In genomic region chr19:29811125-29812079, GRCh38 we compare ENCODE assay signal across 8 cellular contexts. TPM values are rescaled to one million over a fixed set of nuclear protein-coding genes. Genes with fewer than 3 reads are reported as not detected.
DNase-seq lines count a peak whose midpoint lies in the region; ATAC-seq and TF ChIP-seq lines count a peak whose summit lies in the region.

Gene CCNE1 (plus strand): TSS chr19:29811991. CDS start chr19:29812556, 565 bp downstream.

- TF ChIP-seq POLR2A in uterus (IDR thresholded peaks at IDR 0.05), result no peak

- no peaks in the 10 kb centered on the region for H3K36me3 ChIP-seq in uterus

- H3K27me3 ChIP-seq in right cardiac atrium (ENCODE audit: control insufficient read depth, insufficient read depth) (no peaks in the 10 kb centered on the region), uterus (no peaks in the 10 kb centered on the region)

- TF ChIP-seq CTCF in GM13976 (IDR thresholded peaks at IDR 0.05; ENCODE audit: borderline replicate concordance, control extremely low read depth, extremely low read depth, insufficient read depth, missing control alignments) (no peak), uterus (IDR thresholded peaks at IDR 0.05) (no peak)

- intact Hi-C loops in right cardiac atrium (cut with DNase I) (no loop called here), uterus (cut with DNase I; ENCODE audit: low total_unique reads) (no loop called here)

- WGBS in right cardiac atrium, result 2% methylated on average over 125 of the region's 125 CpGs

- H3K4me1 ChIP-seq in right cardiac atrium (ENCODE audit: control insufficient read depth, insufficient read depth, low read length) (peaks cover under 1% of the 10 kb centered on the region), uterus (peaks cover 0 to 3% of the 10 kb centered on the region in 2 donors)

- H3K27ac ChIP-seq in right cardiac atrium (ENCODE audit: low read length), result no peak within 1 kb of the TSS
- peak within 1 kb of the TSS; percentile 10 to 22 for H3K27ac ChIP-seq in uterus

- DNase-seq in GM13976 (ENCODE audit: low spot score) (peak; percentile 98), NCI-H1417 treated with DMSO at 0.1 percent for 48 hours (lab: John Stamatoyannopoulos, UW) (peak; percentile 25), T-helper 2 cell (peak; percentile 89 to 98 (median 92)), amygdala (lab: John Stamatoyannopoulos, UW) (peak; percentile 16 to 93 (median 80)), right cardiac atrium (peak; percentile 97 to 98 (median 98)), putamen (ENCODE audit: low spot score) (peak; percentile 91), uterus (peak; percentile 91)

- peak; percentile 86 for ATAC-seq in HG02759 (IDR thresholded peaks at IDR 0.05; ENCODE audit: unreplicated experiment)
- peak; percentile 99 for ATAC-seq in right cardiac atrium

- H3K9me3 ChIP-seq in right cardiac atrium (ENCODE audit: control insufficient read depth, low read length) (no peaks in the 10 kb centered on the region), uterus (no peaks in the 10 kb centered on the region)

- H3K4me3 ChIP-seq in right cardiac atrium (ENCODE audit: low read length) (peak within 1 kb of the TSS; percentile 96), uterus (peak within 1 kb of the TSS; percentile 29 to 47)

- in situ Hi-C loops in GM13976 (cut with MboI; ENCODE audit: low sequenced_read_pairs, unreplicated experiment), result no loop called here

RNA-seq across cellular contexts. Expression of gene CCNE1, which starts in this region (rescaled TPM):
- 1 to 10 TPM; 2.1 to 5.1 (median 3.8) TPM for total RNA-seq in right cardiac atrium
- polyA plus RNA-seq in right cardiac atrium, result 3.0 TPM
- 1 to 10 TPM in 1 of 4 donors, under 1 TPM in 1, not detected in 2; 0.70 to 5.5 TPM for total RNA-seq in uterus

Comparison
In these comparisons a context has a peak if more than half of its experiments do, and no peak if none do; other contexts are left out.
1. DNase-seq: peak in every context shown above with its lines; median percentile 98 in GM13976; 98 in right cardiac atrium; 92 in T-helper 2 cell; 91 in putamen; 91 in uterus; 80 in amygdala; 25 in NCI-H1417 treated with DMSO at 0.1 percent for 48 hours.